ENCODE assay signal across 8 cellular contexts in genomic region chr10:59904431-59905065, GRCh38. TPM values are rescaled to one million over a fixed set of nuclear protein-coding genes. Genes with fewer than 3 reads are reported as not detected.
A peak's percentile ranks its signal among the peaks of the same experiment; 100 is the strongest.
DNase-seq lines count a peak whose midpoint lies in the region; ATAC-seq and TF ChIP-seq lines count a peak whose summit lies in the region.

No MANE protein-coding gene starts in this region.

- no peaks in the 10 kb centered on the region for H3K9me3 Mint-ChIP-seq in dendritic cell treated with granulocyte-macrophage colony-stimulating factor and Interleukin-4, amounts not matched to agents 40 ng/mL and 50 ng/mL, for 4 days
- H3K9me3 Mint-ChIP-seq in naive thymus-derived CD8-positive, alpha-beta T cell: no peaks in the 10 kb centered on the region

- no peak for DNase-seq in BE2C
- DNase-seq in LNCaP clone FGC (ENCODE audit: low read depth): no peak
- peak in 1 of 10 donors; percentile 7 for DNase-seq in naive thymus-derived CD8-positive, alpha-beta T cell
- DNase-seq in HT-29 (ENCODE audit: low spot score): no peak
- no peak for DNase-seq in DMS79 (lab: John Stamatoyannopoulos, UW)
- no peak for DNase-seq in UCSD-AML1 (lab: John Stamatoyannopoulos, UW; ENCODE audit: unreplicated experiment)

- H3K27me3 Mint-ChIP-seq in dendritic cell treated with granulocyte-macrophage colony-stimulating factor and Interleukin-4, amounts not matched to agents 40 ng/mL and 50 ng/mL, for 4 days: no peaks in the 10 kb centered on the region
- no peaks in the 10 kb centered on the region for H3K27me3 Mint-ChIP-seq in naive thymus-derived CD8-positive, alpha-beta T cell

- H3K4me1 Mint-ChIP-seq in dendritic cell treated with granulocyte-macrophage colony-stimulating factor and Interleukin-4, amounts not matched to agents 40 ng/mL and 50 ng/mL, for 4 days (ENCODE audit: low read depth): peaks cover 71% of the 10 kb centered on the region
- H3K4me1 Mint-ChIP-seq in naive thymus-derived CD8-positive, alpha-beta T cell: peaks cover 40 to 82% (median 80%) of the 10 kb centered on the region in 4 donors

- ATAC-seq in naive thymus-derived CD8-positive, alpha-beta T cell: no peak
- no peak for ATAC-seq in GM21529 (IDR thresholded peaks at IDR 0.05; ENCODE audit: unreplicated experiment)

- no peak for TF ChIP-seq CTCF in BE2C (IDR thresholded peaks at IDR 0.05; ENCODE audit: low read depth, low read length)
- TF ChIP-seq CTCF in LNCaP clone FGC (IDR thresholded peaks at IDR 0.05; ENCODE audit: control insufficient read depth, extremely low read depth, insufficient read depth): no peak

- peaks cover 46% of the 10 kb centered on the region for H3K36me3 Mint-ChIP-seq in dendritic cell treated with granulocyte-macrophage colony-stimulating factor and Interleukin-4, amounts not matched to agents 40 ng/mL and 50 ng/mL, for 4 days (ENCODE audit: low read depth)
- H3K36me3 Mint-ChIP-seq in naive thymus-derived CD8-positive, alpha-beta T cell: peaks cover 0 to 5% (median 0%) of the 10 kb centered on the region in 3 donors

- POLR2A ChIA-PET in naive thymus-derived CD8-positive, alpha-beta T cell (lab: Charles Lee): interaction anchor here (2.0 kb wide), 1 partner anchor 17 kb away, joined by 6 read pairs; no protein-coding TSS in a partner anchor

- H3K27ac Mint-ChIP-seq in dendritic cell treated with granulocyte-macrophage colony-stimulating factor and Interleukin-4, amounts not matched to agents 40 ng/mL and 50 ng/mL, for 4 days: peak overlapping the region; percentile 87
- H3K27ac Mint-ChIP-seq in naive thymus-derived CD8-positive, alpha-beta T cell: peak overlapping the region in 9 of 10 donors; percentile 57 to 92 (median 87)

- peak overlapping the region; percentile 99 for H3K4me3 Mint-ChIP-seq in dendritic cell treated with granulocyte-macrophage colony-stimulating factor and Interleukin-4, amounts not matched to agents 40 ng/mL and 50 ng/mL, for 4 days
- peak overlapping the region; percentile 85 to 99 (median 95) for H3K4me3 Mint-ChIP-seq in naive thymus-derived CD8-positive, alpha-beta T cell

- no peaks in the 10 kb centered on the region for H3K27me3 ChIP-seq in BE2C

- no peaks in the 10 kb centered on the region for H3K4me1 ChIP-seq in BE2C

- intact Hi-C loops in dendritic cell treated with granulocyte-macrophage colony-stimulating factor and Interleukin-4, amounts not matched to agents 40 ng/mL and 50 ng/mL, for 4 days (cut with micrococcal nuclease): loop anchor here (2.0 to 5.0 kb wide), 2 partner anchors 20 to 32 kb away; no protein-coding TSS in a partner anchor

- H3K4me3 ChIP-seq in BE2C (ENCODE audit: low read depth, low read length) (peak overlapping the region; percentile 95), LNCaP clone FGC (ENCODE audit: low read depth, low read length) (peak overlapping the region; percentile 89)

- H3K36me3 ChIP-seq in BE2C: 0 out of 2 replicates have a peak, but pooled peaks cover 4% of the 10 kb centered on the region

- H3K9me3 ChIP-seq in BE2C: no peaks in the 10 kb centered on the region

RNA-seq across cellular contexts. Expression of gene CCDC6, which starts 1.8 kb away (rescaled TPM):
- 11.4 TPM for polyA plus RNA-seq in BE2C (2012; ENCODE audit: insufficient read depth, insufficient read length, low read depth)
- 10 to 100 TPM; 22.7 to 23.6 TPM for total RNA-seq in naive thymus-derived CD8-positive, alpha-beta T cell
- polyA plus RNA-seq in naive thymus-derived CD8-positive, alpha-beta T cell: 1 to 10 TPM; 3.6 to 4.4 (median 4.2) TPM
- total RNA-seq in HT-29 (2014; rRNA removed; shearing (Covaris generic)): 15.7 and 18.5 TPM in 2 replicates
